In the genomic region with DNA sequence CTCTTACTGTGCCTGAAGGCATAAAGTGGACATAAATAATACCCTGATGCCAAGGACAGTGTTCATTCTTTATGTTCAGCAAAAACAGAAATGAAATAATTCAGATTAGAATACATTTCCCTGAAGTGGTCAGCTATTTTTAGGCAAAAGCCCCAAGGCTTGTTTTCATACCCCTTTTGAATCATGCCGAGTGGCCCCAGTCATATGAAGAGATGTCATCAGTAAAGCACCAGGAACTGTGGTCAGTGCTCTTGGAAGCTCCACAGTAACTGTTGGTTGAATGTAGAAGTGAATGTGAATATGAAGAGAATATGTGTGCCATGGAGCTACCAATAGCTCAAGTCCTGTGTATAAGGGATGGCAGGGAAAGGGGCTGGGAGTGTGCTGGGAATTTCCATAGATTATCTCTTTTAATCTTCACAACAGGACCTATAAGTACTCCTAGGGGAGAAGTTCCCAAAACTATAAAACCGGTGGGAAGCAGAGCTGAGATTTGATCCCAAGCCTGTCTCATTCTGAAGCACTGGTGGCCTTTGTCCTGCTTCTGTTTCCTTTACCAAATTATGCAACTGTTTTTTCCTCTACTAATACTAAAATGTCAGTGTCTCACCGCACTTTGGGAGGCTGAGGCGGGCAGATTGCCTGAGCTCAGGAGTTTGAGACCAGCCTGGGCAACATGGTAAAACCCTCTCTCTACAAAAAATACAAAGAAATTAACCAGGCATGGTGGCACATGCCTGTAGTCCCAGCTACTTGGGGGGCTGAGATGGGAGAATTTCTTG, we compare ENCODE assay signal across 1 cellular context.
TF ChIP-seq lines count a peak whose summit lies in the region.

No MANE protein-coding gene starts in this region.

TF ChIP-seq in HepG2, 621 proteins besides CTCF, POLR2A, EP300 and RAD21 (continues in another document):
- TF ChIP-seq SNRNP70 (IDR thresholded peaks at IDR 0.05; ENCODE audit: low read depth, low read length), result no peak
- TF ChIP-seq ZFY (CRISPR knock-in tag; IDR thresholded peaks at IDR 0.05), result no peak
- no peak for TF ChIP-seq CENPX (CRISPR knock-in tag; IDR thresholded peaks at IDR 0.05)
- TF ChIP-seq HOXD1 (CRISPR knock-in tag; IDR thresholded peaks at IDR 0.05), result no peak
- TF ChIP-seq NBN (conservative IDR thresholded peaks at IDR 0.05), result no peak
- no peak for TF ChIP-seq ARNT (IDR thresholded peaks at IDR 0.05)
- no peak for TF ChIP-seq ZNF24 (IDR thresholded peaks at IDR 0.05)
- peak; percentile 49; the same call in 1 of the 2 replicates for TF ChIP-seq CEBPG (CRISPR knock-in tag; IDR thresholded peaks at IDR 0.05)
- no peak for TF ChIP-seq CAMTA2 (CRISPR knock-in tag; IDR thresholded peaks at IDR 0.05; ENCODE audit: borderline replicate concordance)
- no peak for TF ChIP-seq ZNF557 (CRISPR knock-in tag; IDR thresholded peaks at IDR 0.05)
- 0 out of 2 replicates have a peak, but pooled peaks have one; percentile 39 for TF ChIP-seq ELF3 (CRISPR knock-in tag; IDR thresholded peaks at IDR 0.05)
- TF ChIP-seq ZNF460 (CRISPR knock-in tag; IDR thresholded peaks at IDR 0.05; ENCODE audit: borderline replicate concordance), result no peak
- no peak for TF ChIP-seq HMG20B (CRISPR knock-in tag; conservative IDR thresholded peaks at IDR 0.05)
- no peak for TF ChIP-seq SMC3 (IDR thresholded peaks at IDR 0.05; ENCODE audit: low read length)
- no peak for TF ChIP-seq SMAD3 (CRISPR knock-in tag; IDR thresholded peaks at IDR 0.05)
- TF ChIP-seq ZNF292 (CRISPR knock-in tag; IDR thresholded peaks at IDR 0.05; ENCODE audit: borderline replicate concordance, low read depth), result 0 out of 2 replicates have a peak, but pooled peaks have one; percentile 46
- TF ChIP-seq MIER3 (CRISPR knock-in tag; IDR thresholded peaks at IDR 0.05; ENCODE audit: borderline replicate concordance), result no peak; the same call in 1 of the 2 replicates
- TF ChIP-seq SNAI1 (CRISPR knock-in tag; IDR thresholded peaks at IDR 0.05; ENCODE audit: borderline replicate concordance), result no peak
- no peak for TF ChIP-seq JARID2 (CRISPR knock-in tag; IDR thresholded peaks at IDR 0.05; ENCODE audit: insufficient replicate concordance)
- 0 out of 2 replicates have a peak, but pooled peaks have one; percentile 7 for TF ChIP-seq ARID2 (CRISPR knock-in tag; IDR thresholded peaks at IDR 0.05; ENCODE audit: borderline replicate concordance)
- no peak for TF ChIP-seq SATB2 (CRISPR knock-in tag; IDR thresholded peaks at IDR 0.05)
- TF ChIP-seq FOXO1 (CRISPR knock-in tag; IDR thresholded peaks at IDR 0.05), result no peak
- TF ChIP-seq TCF12 (IDR thresholded peaks at IDR 0.05), result no peak
- no peak for TF ChIP-seq TCF12 (CRISPR knock-in tag; IDR thresholded peaks at IDR 0.05)
- no peak for TF ChIP-seq ATF7 (IDR thresholded peaks at IDR 0.05)
- TF ChIP-seq ATF7 (CRISPR knock-in tag; IDR thresholded peaks at IDR 0.05), result no peak
- TF ChIP-seq GATAD2A (CRISPR knock-in tag; IDR thresholded peaks at IDR 0.05), result peak; percentile 54
- no peak for TF ChIP-seq AGO1 (IDR thresholded peaks at IDR 0.05; ENCODE audit: low read depth, low read length, poor library complexity, severe bottlenecking)
- TF ChIP-seq TEF (CRISPR knock-in tag; IDR thresholded peaks at IDR 0.05), result peak; percentile 76; the same call in 1 of the 2 replicates
- no peak for TF ChIP-seq TEAD3 (CRISPR knock-in tag; optimal IDR thresholded peaks at IDR 0.05; ENCODE audit: borderline replicate concordance)
- no peak for TF ChIP-seq NR3C1 (CRISPR knock-in tag; IDR thresholded peaks at IDR 0.05)
- TF ChIP-seq SP140L (CRISPR knock-in tag; IDR thresholded peaks at IDR 0.05; ENCODE audit: borderline replicate concordance), result no peak
- TF ChIP-seq ZSCAN22 (CRISPR knock-in tag; IDR thresholded peaks at IDR 0.05), result no peak
- no peak for TF ChIP-seq FOXC1 (CRISPR knock-in tag; IDR thresholded peaks at IDR 0.05; ENCODE audit: borderline replicate concordance)
- no peak for TF ChIP-seq ISL2 (CRISPR knock-in tag; IDR thresholded peaks at IDR 0.05)
- TF ChIP-seq MAF1 (CRISPR knock-in tag; IDR thresholded peaks at IDR 0.05; ENCODE audit: borderline replicate concordance), result no peak
- peak; percentile 42; the same call in 1 of the 2 replicates for TF ChIP-seq SALL1 (CRISPR knock-in tag; IDR thresholded peaks at IDR 0.05)
- TF ChIP-seq, protein P1, sequence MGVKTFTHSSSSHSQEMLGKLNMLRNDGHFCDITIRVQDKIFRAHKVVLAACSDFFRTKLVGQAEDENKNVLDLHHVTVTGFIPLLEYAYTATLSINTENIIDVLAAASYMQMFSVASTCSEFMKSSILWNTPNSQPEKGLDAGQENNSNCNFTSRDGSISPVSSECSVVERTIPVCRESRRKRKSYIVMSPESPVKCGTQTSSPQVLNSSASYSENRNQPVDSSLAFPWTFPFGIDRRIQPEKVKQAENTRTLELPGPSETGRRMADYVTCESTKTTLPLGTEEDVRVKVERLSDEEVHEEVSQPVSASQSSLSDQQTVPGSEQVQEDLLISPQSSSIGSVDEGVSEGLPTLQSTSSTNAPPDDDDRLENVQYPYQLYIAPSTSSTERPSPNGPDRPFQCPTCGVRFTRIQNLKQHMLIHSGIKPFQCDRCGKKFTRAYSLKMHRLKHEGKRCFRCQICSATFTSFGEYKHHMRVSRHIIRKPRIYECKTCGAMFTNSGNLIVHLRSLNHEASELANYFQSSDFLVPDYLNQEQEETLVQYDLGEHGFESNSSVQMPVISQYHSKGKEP (CRISPR knock-in tag; IDR thresholded peaks at IDR 0.05), result no peak
- no peak for TF ChIP-seq ZNF224 (CRISPR knock-in tag; IDR thresholded peaks at IDR 0.05)
- no peak for TF ChIP-seq THAP7 (CRISPR knock-in tag; IDR thresholded peaks at IDR 0.05)
- peak; percentile 34; the same call in 1 of the 2 replicates for TF ChIP-seq SOX5 (CRISPR knock-in tag; IDR thresholded peaks at IDR 0.05; ENCODE audit: borderline replicate concordance)
- TF ChIP-seq PBX2 (CRISPR knock-in tag; IDR thresholded peaks at IDR 0.05), result no peak
- no peak for TF ChIP-seq EEA1 (CRISPR knock-in tag; IDR thresholded peaks at IDR 0.05; ENCODE audit: borderline replicate concordance)
- no peak for TF ChIP-seq ZSCAN30 (CRISPR knock-in tag; IDR thresholded peaks at IDR 0.05)
- TF ChIP-seq PHF21A (CRISPR knock-in tag; IDR thresholded peaks at IDR 0.05), result no peak
- TF ChIP-seq IKZF1 (IDR thresholded peaks at IDR 0.05), result no peak
- no peak for TF ChIP-seq ZNF589 (CRISPR knock-in tag; conservative IDR thresholded peaks at IDR 0.05)
- TF ChIP-seq, protein P2, sequence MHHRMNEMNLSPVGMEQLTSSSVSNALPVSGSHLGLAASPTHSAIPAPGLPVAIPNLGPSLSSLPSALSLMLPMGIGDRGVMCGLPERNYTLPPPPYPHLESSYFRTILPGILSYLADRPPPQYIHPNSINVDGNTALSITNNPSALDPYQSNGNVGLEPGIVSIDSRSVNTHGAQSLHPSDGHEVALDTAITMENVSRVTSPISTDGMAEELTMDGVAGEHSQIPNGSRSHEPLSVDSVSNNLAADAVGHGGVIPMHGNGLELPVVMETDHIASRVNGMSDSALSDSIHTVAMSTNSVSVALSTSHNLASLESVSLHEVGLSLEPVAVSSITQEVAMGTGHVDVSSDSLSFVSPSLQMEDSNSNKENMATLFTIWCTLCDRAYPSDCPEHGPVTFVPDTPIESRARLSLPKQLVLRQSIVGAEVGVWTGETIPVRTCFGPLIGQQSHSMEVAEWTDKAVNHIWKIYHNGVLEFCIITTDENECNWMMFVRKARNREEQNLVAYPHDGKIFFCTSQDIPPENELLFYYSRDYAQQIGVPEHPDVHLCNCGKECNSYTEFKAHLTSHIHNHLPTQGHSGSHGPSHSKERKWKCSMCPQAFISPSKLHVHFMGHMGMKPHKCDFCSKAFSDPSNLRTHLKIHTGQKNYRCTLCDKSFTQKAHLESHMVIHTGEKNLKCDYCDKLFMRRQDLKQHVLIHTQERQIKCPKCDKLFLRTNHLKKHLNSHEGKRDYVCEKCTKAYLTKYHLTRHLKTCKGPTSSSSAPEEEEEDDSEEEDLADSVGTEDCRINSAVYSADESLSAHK (CRISPR knock-in tag; IDR thresholded peaks at IDR 0.05; ENCODE audit: borderline replicate concordance), result no peak
- no peak for TF ChIP-seq ZNF646 (CRISPR knock-in tag; IDR thresholded peaks at IDR 0.05)
- TF ChIP-seq U2AF2 (IDR thresholded peaks at IDR 0.05; ENCODE audit: low read depth, low read length), result no peak
- no peak for TF ChIP-seq ZNF451 (CRISPR knock-in tag; IDR thresholded peaks at IDR 0.05)
- no peak for TF ChIP-seq PAWR (CRISPR knock-in tag; IDR thresholded peaks at IDR 0.05; ENCODE audit: borderline replicate concordance)
- TF ChIP-seq ZBTB38 (CRISPR knock-in tag; IDR thresholded peaks at IDR 0.05), result peak; percentile 59
